1 cellular context compared by ENCODE assay signal in genomic region chr14:77026166-77026929, GRCh38.
TF ChIP-seq lines count a peak whose summit lies in the region.

No MANE protein-coding gene starts in this region.

TF ChIP-seq in K562, 482 proteins besides CTCF, POLR2A, EP300 and RAD21 (continued from another document):
- TF ChIP-seq TSHZ1 (CRISPR knock-in tag; IDR thresholded peaks at IDR 0.05), result no peak
- peak; percentile 7 to 40; a peak in 2 of 4 replicates for TF ChIP-seq NRF1 (conservative IDR thresholded peaks at IDR 0.05 in 1 of 2, IDR thresholded peaks at IDR 0.05 in 1 of 2)
- no peak for TF ChIP-seq ZNF224 (CRISPR knock-in tag; IDR thresholded peaks at IDR 0.05)
- 0 out of 2 replicates have a peak, but pooled peaks have one; percentile 24 for TF ChIP-seq MAX (CRISPR knock-in tag; IDR thresholded peaks at IDR 0.05)
- TF ChIP-seq ZC3H4 (CRISPR knock-in tag; IDR thresholded peaks at IDR 0.05; ENCODE audit: borderline replicate concordance), result no peak
- no peak for TF ChIP-seq CREM (IDR thresholded peaks at IDR 0.05; ENCODE audit: low read depth)
- TF ChIP-seq MGA (IDR thresholded peaks at IDR 0.05), result peak; percentile 58; the same call in 1 of the 2 replicates
TF ChIP-seq in K562: peak in this region for 15.
